2 cellular contexts compared by ENCODE assay signal in genomic region chr1:21647431-21648373, GRCh38.
TF ChIP-seq lines count a peak whose summit lies in the region.

No MANE protein-coding gene starts in this region.

TF ChIP-seq in HEK293, 187 proteins besides CTCF, POLR2A, EP300 and RAD21 (continued from another document):
- TF ChIP-seq REST (tag by site-specific recombination; IDR thresholded peaks at IDR 0.05): peak; percentile 99
- TF ChIP-seq SP2 (tag by site-specific recombination; IDR thresholded peaks at IDR 0.05): peak; percentile 32
- peak; percentile 17 for TF ChIP-seq ZBTB26 (tag by site-specific recombination; optimal IDR thresholded peaks at IDR 0.05)

TF ChIP-seq in WTC11, 78 proteins besides CTCF, POLR2A, EP300 and RAD21 (continued from another document):
- TF ChIP-seq SMAD3 (CRISPR knock-in tag; IDR thresholded peaks at IDR 0.05; ENCODE audit: borderline replicate concordance) (peak; percentile 90; the same call in 1 of the 2 replicates), GTF2I (CRISPR knock-in tag; conservative IDR thresholded peaks at IDR 0.05) (peak; percentile 89), CREB1 (CRISPR knock-in tag; IDR thresholded peaks at IDR 0.05) (peak; percentile 81), IRF2 (CRISPR knock-in tag; IDR thresholded peaks at IDR 0.05; ENCODE audit: borderline replicate concordance, low read depth) (0 out of 2 replicates have a peak, but pooled peaks have one; percentile 82), USF2 (CRISPR knock-in tag; IDR thresholded peaks at IDR 0.05) (no peak), ZNF512 (CRISPR knock-in tag; IDR thresholded peaks at IDR 0.05; ENCODE audit: borderline replicate concordance) (no peak), TEAD1 (CRISPR knock-in tag; IDR thresholded peaks at IDR 0.05) (peak; percentile 95), E2F1 (CRISPR knock-in tag; IDR thresholded peaks at IDR 0.05) (0 out of 2 replicates have a peak, but pooled peaks have one; percentile 71), ZNF232 (CRISPR knock-in tag; IDR thresholded peaks at IDR 0.05) (peak; percentile 96), NFYB (CRISPR knock-in tag; conservative IDR thresholded peaks at IDR 0.05; ENCODE audit: low read depth) (no peak), IRF1 (CRISPR knock-in tag; IDR thresholded peaks at IDR 0.05) (peak; percentile 89), E2F4 (CRISPR knock-in tag; IDR thresholded peaks at IDR 0.05; ENCODE audit: borderline replicate concordance, low read depth) (peak; percentile 64; the same call in 1 of the 2 replicates), SP1 (CRISPR knock-in tag; conservative IDR thresholded peaks at IDR 0.05) (peak; percentile 89), ESRRA (CRISPR knock-in tag; IDR thresholded peaks at IDR 0.05; ENCODE audit: borderline replicate concordance) (no peak), KAT7 (CRISPR knock-in tag; IDR thresholded peaks at IDR 0.05; ENCODE audit: borderline replicate concordance) (no peak), ZBTB43 (CRISPR knock-in tag; IDR thresholded peaks at IDR 0.05) (0 out of 2 replicates have a peak, but pooled peaks have one; percentile 61), PRDM15 (CRISPR knock-in tag; IDR thresholded peaks at IDR 0.05) (peak; percentile 88), MAX (CRISPR knock-in tag; IDR thresholded peaks at IDR 0.05) (peak; percentile 76; the same call in 1 of the 2 replicates), NR2C2 (CRISPR knock-in tag; IDR thresholded peaks at IDR 0.05) (peak; percentile 74; the same call in 1 of the 2 replicates), ZNF121 (CRISPR knock-in tag; IDR thresholded peaks at IDR 0.05) (peak; percentile 61; the same call in 1 of the 2 replicates), MYBL2 (CRISPR knock-in tag; IDR thresholded peaks at IDR 0.05) (peak; percentile 89), NFE2L1 (CRISPR knock-in tag; IDR thresholded peaks at IDR 0.05) (peak; percentile 95), FOXP4 (CRISPR knock-in tag; IDR thresholded peaks at IDR 0.05) (peak; percentile 97), FOXK1 (CRISPR knock-in tag; IDR thresholded peaks at IDR 0.05) (peak; percentile 81), MXD4 (CRISPR knock-in tag; IDR thresholded peaks at IDR 0.05; ENCODE audit: borderline replicate concordance) (no peak), ZNF317 (CRISPR knock-in tag; IDR thresholded peaks at IDR 0.05; ENCODE audit: borderline replicate concordance, low read depth) (0 out of 2 replicates have a peak, but pooled peaks have one; percentile 10)
